ENCODE assay signal across 8 cellular contexts in the genomic region with DNA sequence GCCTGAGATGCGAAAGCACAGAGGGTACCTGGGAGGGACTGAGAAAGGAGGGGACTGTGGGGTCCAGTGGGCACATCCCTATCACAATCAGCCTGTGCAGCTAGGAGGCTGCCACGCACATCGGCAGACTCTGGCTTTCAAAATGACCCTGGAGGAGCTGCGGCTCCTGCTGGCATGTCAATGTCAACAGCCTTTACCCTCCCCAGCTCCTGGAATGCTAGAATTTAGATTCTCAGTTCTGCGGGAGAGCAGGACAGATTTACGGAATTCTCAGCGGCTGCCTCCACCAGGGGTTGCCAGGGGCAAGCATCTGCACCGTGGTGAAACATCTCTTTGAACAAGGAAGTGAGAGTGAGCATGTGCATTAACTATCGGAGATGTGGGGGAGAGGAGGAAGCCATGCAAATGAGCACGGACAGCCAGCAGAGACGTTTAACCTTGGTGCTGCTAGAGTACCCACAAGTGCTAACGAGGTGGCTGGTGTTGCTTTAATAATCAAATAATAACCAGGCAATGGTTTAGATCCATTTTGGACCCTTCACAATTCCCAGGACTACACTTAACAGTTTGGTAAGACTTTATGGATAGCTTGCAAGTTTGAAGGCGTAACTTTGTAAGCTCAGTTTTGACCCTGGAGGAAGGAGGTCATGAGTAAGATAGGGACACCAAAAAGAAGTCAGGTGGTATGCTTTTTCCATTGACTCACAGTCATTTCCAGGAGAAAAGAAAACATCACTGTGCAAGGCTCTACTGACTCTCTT.
DNase-seq lines count a peak whose midpoint lies in the region; ATAC-seq and TF ChIP-seq lines count a peak whose summit lies in the region.

No MANE protein-coding gene starts in this region.

- in situ Hi-C loops in GM18951 (cut with MboI; ENCODE audit: low sequenced_read_pairs, unreplicated experiment) (no loop called here), astrocyte of the spinal cord (cut with HindIII; ENCODE audit: low sequenced_read_pairs) (no loop called here)

- peak; percentile 24 for TF ChIP-seq CTCF in astrocyte of the spinal cord (IDR thresholded peaks at IDR 0.05; ENCODE audit: low read depth, low read length)

- DNase-seq in astrocyte of the spinal cord (ENCODE audit: low read depth, low spot score): peak; percentile 48
- DNase-seq in memory B cell (ENCODE audit: low spot score in 2 of 2): peak; percentile 57 to 71
- DNase-seq in stimulated activated CD8-positive, alpha-beta memory T cell treated with anti-CD3 and anti-CD28 coated beads, Interleukin-4, amount 100 ng/mL, for 1 hour (ENCODE audit: low read depth in 2 of 2, low spot score in 1 of 2): peak; percentile 17 to 21
- no peak for DNase-seq in NCI-H1417 (lab: John Stamatoyannopoulos, UW)
- no peak for DNase-seq in HPDE6-E6E7 (ENCODE audit: extremely low spot score)

- TF ChIP-seq POLR2A in GM18951 (IDR thresholded peaks at IDR 0.05; ENCODE audit: extremely low read depth, insufficient read depth, insufficient read length): peak; percentile 55

- no peak overlapping the region for H3K4me3 ChIP-seq in astrocyte of the spinal cord (ENCODE audit: low read depth, low read length)

- H3K27me3 Mint-ChIP-seq in T-helper 1 cell treated with Interleukin-12 subunit alpha and Interleukin-12 subunit beta and Interleukin-4 antibody, amounts not matched to agents 30 μg/mL and 1 μg/mL, for 36 hours (ENCODE audit: low read depth): no peaks in the 10 kb centered on the region
- no peaks in the 10 kb centered on the region for H3K27me3 Mint-ChIP-seq in memory B cell

- peak overlapping the region; percentile 78 for H3K27ac Mint-ChIP-seq in T-helper 1 cell treated with Interleukin-12 subunit alpha and Interleukin-12 subunit beta and Interleukin-4 antibody, amounts not matched to agents 30 μg/mL and 1 μg/mL, for 36 hours
- peak overlapping the region; percentile 86 for H3K27ac Mint-ChIP-seq in memory B cell

- peak; percentile 95 for ATAC-seq in HG03060 (IDR thresholded peaks at IDR 0.05; ENCODE audit: low read depth, unreplicated experiment)
- peak; percentile 99 for ATAC-seq in memory B cell (ENCODE audit: low read depth)

- peak overlapping the region; percentile 71 for H3K4me3 Mint-ChIP-seq in T-helper 1 cell treated with Interleukin-12 subunit alpha and Interleukin-12 subunit beta and Interleukin-4 antibody, amounts not matched to agents 30 μg/mL and 1 μg/mL, for 36 hours
- peak overlapping the region; percentile 74 for H3K4me3 Mint-ChIP-seq in memory B cell

- peaks cover 4% of the 10 kb centered on the region for H3K9me3 Mint-ChIP-seq in T-helper 1 cell treated with Interleukin-12 subunit alpha and Interleukin-12 subunit beta and Interleukin-4 antibody, amounts not matched to agents 30 μg/mL and 1 μg/mL, for 36 hours
- peaks cover 2% of the 10 kb centered on the region for H3K9me3 Mint-ChIP-seq in memory B cell

- peaks cover 47% of the 10 kb centered on the region for H3K4me1 Mint-ChIP-seq in T-helper 1 cell treated with Interleukin-12 subunit alpha and Interleukin-12 subunit beta and Interleukin-4 antibody, amounts not matched to agents 30 μg/mL and 1 μg/mL, for 36 hours (ENCODE audit: low read depth)
- peaks cover 49% of the 10 kb centered on the region for H3K4me1 Mint-ChIP-seq in memory B cell

- peaks cover 23% of the 10 kb centered on the region for H3K36me3 Mint-ChIP-seq in T-helper 1 cell treated with Interleukin-12 subunit alpha and Interleukin-12 subunit beta and Interleukin-4 antibody, amounts not matched to agents 30 μg/mL and 1 μg/mL, for 36 hours (ENCODE audit: low read depth)
- peaks cover 5% of the 10 kb centered on the region for H3K36me3 Mint-ChIP-seq in memory B cell

Comparison
In these comparisons a context has a peak if more than half of its experiments do, and no peak if none do; other contexts are left out.
1. DNase-seq: peak in astrocyte of the spinal cord (single experiment), memory B cell (2 of 2) and stimulated activated CD8-positive, alpha-beta memory T cell treated with anti-CD3 and anti-CD28 coated beads, Interleukin-4, amount 100 ng/mL, for 1 hour (2 of 2); none in NCI-H1417 (0 of 3) and HPDE6-E6E7 (single experiment).